Comparison of ENCODE assay signal across 6 cellular contexts in the genomic region with DNA sequence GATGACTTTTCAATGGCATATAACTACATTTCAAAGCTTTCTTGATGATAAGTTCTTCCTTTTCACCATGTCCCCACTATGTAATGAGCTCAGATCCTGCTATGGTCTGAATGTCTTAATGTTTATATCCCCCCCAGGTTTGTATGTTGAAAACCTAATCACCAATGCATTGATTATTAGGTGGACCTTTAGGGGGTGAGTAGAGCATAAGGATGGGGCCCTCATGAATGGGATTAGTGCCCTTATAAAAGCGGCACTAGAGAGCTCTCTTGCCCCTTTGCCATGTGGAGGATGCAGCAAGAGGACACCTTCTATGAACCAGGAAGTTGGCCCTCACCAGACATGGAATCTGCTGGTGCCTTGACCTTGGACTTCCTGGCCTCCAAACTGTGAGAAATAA.
"Had no signal": no experiment of that assay in that cellular context is flagged by ENCODE, and none has a peak within 500 bp of the region (broad histone marks: within the 10 kb centered on the region; RNA-seq: fewer than 3 reads in every experiment).

No MANE protein-coding gene starts in this region.

- H3K4me1 Mint-ChIP-seq: IgD-negative memory B cell had no signal

- H3K27ac Mint-ChIP-seq: IgD-negative memory B cell had no signal

- H3K27ac ChIP-seq: HL-60 had no signal

- ATAC-seq: K562 had no signal

- H3K4me3 ChIP-seq: K562 had no signal

- DNase-seq: IMR-90, KBM-7 had no signal

- H3K4me3 Mint-ChIP-seq: IgD-negative memory B cell had no signal

- FAIRE-seq: HTR-8/SVneo, K562 had no signal
